In genomic region chr12:48164456-48164855, GRCh38 we compare ENCODE assay signal across 12 cellular contexts. TPM values are rescaled to one million over a fixed set of nuclear protein-coding genes. Genes with fewer than 3 reads are reported as not detected.
"Had no signal": no experiment of that assay in that cellular context is flagged by ENCODE, and none has a peak within 500 bp of the region (broad histone marks: within the 10 kb centered on the region; RNA-seq: fewer than 3 reads in every experiment).

No MANE protein-coding gene starts in this region.

- H3K9me3 ChIP-seq: breast epithelium had no signal

- H3K27ac ChIP-seq: breast epithelium, SJSA1 had no signal

- H3K4me1 ChIP-seq: breast epithelium, SJSA1 had no signal

- H3K4me3 Mint-ChIP-seq: activated B cell treated with CpG ODN at 0.5 μM for 24 hours; activated CD4-positive, alpha-beta memory T cell treated with anti-CD3 and anti-CD28 coated beads for 36 hours; activated CD4-positive, alpha-beta T cell treated with anti-CD3 and anti-CD28 coated beads, Interleukin-2, amount 10 ng/mL, durations not matched to agents 7 days and 5 days; activated naive CD4-positive, alpha-beta T cell treated with anti-CD3 and anti-CD28 coated beads, Interleukin-2, amount 10 ng/mL, durations not matched to agents 7 days and 5 days; activated naive CD8-positive, alpha-beta T cell treated with anti-CD3 and anti-CD28 coated beads for 36 hours; activated T-cell treated with anti-CD3 and anti-CD28 coated beads, Interleukin-2, amount 50 U/mL, for 4 hours; T-cell had no signal

- H3K27ac Mint-ChIP-seq: activated B cell treated with CpG ODN at 0.5 μM for 24 hours; activated CD4-positive, alpha-beta T cell treated with anti-CD3 and anti-CD28 coated beads, Interleukin-2, amount 10 ng/mL, durations not matched to agents 7 days and 5 days; activated naive CD4-positive, alpha-beta T cell treated with anti-CD3 and anti-CD28 coated beads, Interleukin-2, amount 10 ng/mL, durations not matched to agents 7 days and 5 days; activated naive CD8-positive, alpha-beta T cell treated with anti-CD3 and anti-CD28 coated beads for 36 hours; T-cell had no signal

- H3K27me3 ChIP-seq: breast epithelium, SJSA1 had no signal

- H3K9me3 Mint-ChIP-seq: activated B cell treated with CpG ODN at 0.5 μM for 24 hours; activated CD4-positive, alpha-beta memory T cell treated with anti-CD3 and anti-CD28 coated beads for 36 hours; activated CD4-positive, alpha-beta T cell treated with anti-CD3 and anti-CD28 coated beads, Interleukin-2, amount 10 ng/mL, durations not matched to agents 7 days and 5 days; activated naive CD4-positive, alpha-beta T cell treated with anti-CD3 and anti-CD28 coated beads, Interleukin-2, amount 10 ng/mL, durations not matched to agents 7 days and 5 days; activated naive CD8-positive, alpha-beta T cell treated with anti-CD3 and anti-CD28 coated beads for 36 hours; activated T-cell treated with anti-CD3 and anti-CD28 coated beads, Interleukin-2, amount 50 U/mL, for 4 hours; T-cell had no signal

- H3K36me3 Mint-ChIP-seq: activated CD4-positive, alpha-beta memory T cell treated with anti-CD3 and anti-CD28 coated beads for 36 hours; activated naive CD4-positive, alpha-beta T cell treated with anti-CD3 and anti-CD28 coated beads, Interleukin-2, amount 10 ng/mL, durations not matched to agents 7 days and 5 days; activated naive CD8-positive, alpha-beta T cell treated with anti-CD3 and anti-CD28 coated beads for 36 hours; T-cell had no signal

- H3K4me3 ChIP-seq: breast epithelium, SJSA1 had no signal

- DNase-seq: activated B cell treated with CpG ODN at 0.5 μM for 24 hours; activated CD4-positive, alpha-beta T cell treated with anti-CD3 and anti-CD28 coated beads for 1 hour; NCI-H1436 treated with DMSO at 0.1 percent for 48 hours; T1000 had no signal

- H3K4me1 Mint-ChIP-seq: activated B cell treated with CpG ODN at 0.5 μM for 24 hours had no signal

- H3K36me3 ChIP-seq: breast epithelium, SJSA1 had no signal

RNA-seq across cellular contexts. Expression of gene OR10AD1, which starts 38.6 kb away (rescaled TPM):
- total RNA-seq: activated B cell treated with CpG ODN at 0.5 μM for 24 hours; activated CD4-positive, alpha-beta memory T cell treated with anti-CD3 and anti-CD28 coated beads for 36 hours; activated CD4-positive, alpha-beta T cell treated with anti-CD3 and anti-CD28 coated beads, Interleukin-2, amount 10 ng/mL, durations not matched to agents 7 days and 5 days; activated naive CD8-positive, alpha-beta T cell treated with anti-CD3 and anti-CD28 coated beads for 36 hours; activated T-cell treated with anti-CD3 and anti-CD28 coated beads, Interleukin-2, amount 50 U/mL, for 4 hours; breast epithelium; SJSA1; T-cell had no signal
